In genomic region chr1:62241357-62242131, GRCh38 we compare ENCODE assay signal across 15 cellular contexts. TPM values are rescaled to one million over a fixed set of nuclear protein-coding genes. Genes with fewer than 3 reads are reported as not detected.
A peak's percentile ranks its signal among the peaks of the same experiment; 100 is the strongest.
DNase-seq lines count a peak whose midpoint lies in the region; ATAC-seq and TF ChIP-seq lines count a peak whose summit lies in the region.
"Had no signal": no experiment of that assay in that cellular context is flagged by ENCODE, and none has a peak within 500 bp of the region (broad histone marks: within the 10 kb centered on the region; RNA-seq: fewer than 3 reads in every experiment).

No MANE protein-coding gene starts in this region.

- DNase-seq in BE2C (peak; percentile 19), HAP-1 (ENCODE audit: low spot score in 2 of 2) (peak; percentile 38 to 39), SHP77 treated with DMSO at 0.1 percent for 48 hours (lab: John Stamatoyannopoulos, UW) (peak; percentile 94), mucosa of descending colon (peak in 2 of 3 donors; percentile 35 to 38), SK-N-SH (no peak)
- DNase-seq in activated CD4-positive, CD25-positive, alpha-beta regulatory T cell (lab: John Stamatoyannopoulos, UW), result no peak
- DNase-seq: activated CD8-positive, alpha-beta T cell treated with anti-CD3 and anti-CD28 coated beads for 36 hours; AML-193; brain microvascular endothelial cell; left cardiac atrium; NCI-H1417 treated with DMSO at 0.1 percent for 48 hours; T-helper 9 cell had no signal

- ATAC-seq in mucosa of descending colon (peak; percentile 46), GM21619 (IDR thresholded peaks at IDR 0.05; ENCODE audit: unreplicated experiment) (no peak), HG03571 (IDR thresholded peaks at IDR 0.05; ENCODE audit: unreplicated experiment) (no peak)
- ATAC-seq: activated CD8-positive, alpha-beta T cell treated with anti-CD3 and anti-CD28 coated beads for 36 hours; Panc1 had no signal

- WGBS in SK-N-SH (ENCODE audit: low lambda C conversion rate), result 45% methylated on average over 9 of the region's 12 CpGs

- in situ Hi-C loops in HAP-1 (cut with MboI; ENCODE audit: low sequenced_read_pairs), result no loop called here

- H2AFZ ChIP-seq in SK-N-SH (ENCODE audit: low read depth), result no peak overlapping the region

- intact Hi-C loops in mucosa of descending colon (cut with DNase I, micrococcal nuclease), result no loop called here

- POLR2A ChIA-PET in SK-N-SH (lab: Yijun Ruan, JAX), result no interaction called here

- TF ChIP-seq CTCF in BE2C (IDR thresholded peaks at IDR 0.05; ENCODE audit: low read depth, low read length), result no peak
- TF ChIP-seq CTCF in mucosa of descending colon (IDR thresholded peaks at IDR 0.05), result no peak
- no peak for TF ChIP-seq CTCF in SK-N-SH (IDR thresholded peaks at IDR 0.05)

- no peaks in the 10 kb centered on the region for H3K9me2 ChIP-seq in SK-N-SH

- no peak for TF ChIP-seq RAD21 in SK-N-SH (IDR thresholded peaks at IDR 0.05; ENCODE audit: low read length)

- H3F3A ChIP-seq in SK-N-SH (replicated peaks; ENCODE audit: insufficient read depth), result no peaks in the 10 kb centered on the region

- H3K4me3 ChIP-seq in BE2C (ENCODE audit: low read depth, low read length), result no peak overlapping the region
- H3K4me3 ChIP-seq in HAP-1, result no peak overlapping the region
- H3K4me3 ChIP-seq in mucosa of descending colon, result no peak overlapping the region
- no peak overlapping the region for H3K4me3 ChIP-seq in SK-N-SH (ENCODE audit: low read depth in 2 of 2, low read length in 1 of 2)

- no peak overlapping the region for H3K27ac ChIP-seq in SK-N-SH (ENCODE audit: low read depth in 2 of 2, low read length in 1 of 2)
- H3K27ac ChIP-seq: brain microvascular endothelial cell had no signal

- no peak overlapping the region for H3K4me2 ChIP-seq in SK-N-SH

- H3K36me3 ChIP-seq in BE2C (no peaks in the 10 kb centered on the region), HAP-1 (replicated peaks) (no peaks in the 10 kb centered on the region), mucosa of descending colon (ENCODE audit: low read depth) (no peaks in the 10 kb centered on the region), SK-N-SH (replicated peaks in 1 of 2; ENCODE audit: control insufficient read depth in 1 of 2, insufficient read depth in 2 of 2, low read length in 1 of 2) (no peaks in the 10 kb centered on the region)
- H3K36me3 ChIP-seq: brain microvascular endothelial cell had no signal

- no peak for TF ChIP-seq EP300 in SK-N-SH (IDR thresholded peaks at IDR 0.05; ENCODE audit: borderline replicate concordance in 1 of 2, low read depth in 1 of 2, low read length in 1 of 2)

- H4K20me1 ChIP-seq in SK-N-SH (ENCODE audit: insufficient read depth), result no peaks in the 10 kb centered on the region

- H3K9me3 ChIP-seq in BE2C (no peaks in the 10 kb centered on the region), HAP-1 (no peaks in the 10 kb centered on the region; the same call in 1 of the 2 replicates), mucosa of descending colon (no peaks in the 10 kb centered on the region), SK-N-SH (no peaks in the 10 kb centered on the region)

- H3K4me1 ChIP-seq in BE2C, result no peaks in the 10 kb centered on the region
- H3K4me1 ChIP-seq in HAP-1, result peaks cover 17% of the 10 kb centered on the region
- H3K4me1 ChIP-seq in mucosa of descending colon (ENCODE audit: low read depth), result no peaks in the 10 kb centered on the region
- H3K4me1 ChIP-seq in SK-N-SH (ENCODE audit: control insufficient read depth in 1 of 2, insufficient read depth in 2 of 2, low read depth in 1 of 2, low read length in 1 of 2), result peaks cover 0 to 8% of the 10 kb centered on the region in 2 experiments; a peak in 1 of 4 replicates

- H3K79me2 ChIP-seq in SK-N-SH (ENCODE audit: insufficient read depth), result no peaks in the 10 kb centered on the region

- CTCF ChIA-PET in SK-N-SH (lab: Yijun Ruan, JAX), result interaction anchor here (0.7 to 1.7 kb wide), 2 partner anchors 66 to 115 kb away, joined by 3 to 5 read pairs; no protein-coding TSS in a partner anchor

- no peaks in the 10 kb centered on the region for H3K27me3 ChIP-seq in BE2C
- no peaks in the 10 kb centered on the region for H3K27me3 ChIP-seq in HAP-1 (ENCODE audit: low read depth)
- H3K27me3 ChIP-seq in SK-N-SH (ENCODE audit: insufficient read depth), result no peaks in the 10 kb centered on the region
- H3K27me3 ChIP-seq: brain microvascular endothelial cell had no signal

- no peak overlapping the region for H3K9ac ChIP-seq in SK-N-SH

TF ChIP-seq in SK-N-SH, 30 proteins besides CTCF, POLR2A, EP300 and RAD21:
- TF ChIP-seq RCOR1 (IDR thresholded peaks at IDR 0.05; ENCODE audit: low read length) (no peak), USF1 (IDR thresholded peaks at IDR 0.05; ENCODE audit: borderline replicate concordance, low read depth) (no peak), SMC3 (IDR thresholded peaks at IDR 0.05; ENCODE audit: low read depth, low read length) (no peak), NFIC (IDR thresholded peaks at IDR 0.05; ENCODE audit: borderline replicate concordance) (no peak), FOSL2 (IDR thresholded peaks at IDR 0.05; ENCODE audit: borderline replicate concordance, low read depth) (no peak), ELF1 (IDR thresholded peaks at IDR 0.05) (no peak), POLR2AphosphoS5 (IDR thresholded peaks at IDR 0.05; ENCODE audit: low read depth, low read length) (no peak)
- TF ChIP-seq, protein P1, sequence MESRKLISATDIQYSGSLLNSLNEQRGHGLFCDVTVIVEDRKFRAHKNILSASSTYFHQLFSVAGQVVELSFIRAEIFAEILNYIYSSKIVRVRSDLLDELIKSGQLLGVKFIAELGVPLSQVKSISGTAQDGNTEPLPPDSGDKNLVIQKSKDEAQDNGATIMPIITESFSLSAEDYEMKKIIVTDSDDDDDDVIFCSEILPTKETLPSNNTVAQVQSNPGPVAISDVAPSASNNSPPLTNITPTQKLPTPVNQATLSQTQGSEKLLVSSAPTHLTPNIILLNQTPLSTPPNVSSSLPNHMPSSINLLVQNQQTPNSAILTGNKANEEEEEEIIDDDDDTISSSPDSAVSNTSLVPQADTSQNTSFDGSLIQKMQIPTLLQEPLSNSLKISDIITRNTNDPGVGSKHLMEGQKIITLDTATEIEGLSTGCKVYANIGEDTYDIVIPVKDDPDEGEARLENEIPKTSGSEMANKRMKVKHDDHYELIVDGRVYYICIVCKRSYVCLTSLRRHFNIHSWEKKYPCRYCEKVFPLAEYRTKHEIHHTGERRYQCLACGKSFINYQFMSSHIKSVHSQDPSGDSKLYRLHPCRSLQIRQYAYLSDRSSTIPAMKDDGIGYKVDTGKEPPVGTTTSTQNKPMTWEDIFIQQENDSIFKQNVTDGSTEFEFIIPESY (IDR thresholded peaks at IDR 0.05; ENCODE audit: borderline replicate concordance, low read depth), result no peak

RNA-seq across cellular contexts. Expression of gene L1TD1, which starts 46.9 kb away (rescaled TPM):
- not detected for polyA plus RNA-seq in BE2C (2012; ENCODE audit: insufficient read depth, insufficient read length, low read depth)
- total RNA-seq in mucosa of descending colon, result 10 to 100 TPM in 1 of 3 donors, 1 to 10 TPM in 1, under 1 TPM in 1; 0.98 to 12.0 (median 1.4) TPM
- polyA plus RNA-seq in SK-N-SH (2012; rRNA removed), result not detected in 2 replicates
- not detected in 2 replicates for polyA plus RNA-seq in SK-N-SH (2012; cell fraction: cytosol; rRNA removed)
- polyA plus RNA-seq in SK-N-SH (2012; cell fraction: nucleus; rRNA removed), result not detected in 2 replicates
- total RNA-seq: activated CD8-positive, alpha-beta T cell treated with anti-CD3 and anti-CD28 coated beads for 36 hours had no signal

Comparison
In these comparisons a context has a peak if more than half of its experiments do, and no peak if none do; other contexts are left out.
1. DNase-seq: peak in BE2C (single experiment), HAP-1 (2 of 2), SHP77 treated with DMSO at 0.1 percent for 48 hours (single experiment) and mucosa of descending colon (2 of 3); none in SK-N-SH (single experiment) and activated CD4-positive, CD25-positive, alpha-beta regulatory T cell (0 of 4).